39 cellular contexts compared by ENCODE assay signal in the genomic region with DNA sequence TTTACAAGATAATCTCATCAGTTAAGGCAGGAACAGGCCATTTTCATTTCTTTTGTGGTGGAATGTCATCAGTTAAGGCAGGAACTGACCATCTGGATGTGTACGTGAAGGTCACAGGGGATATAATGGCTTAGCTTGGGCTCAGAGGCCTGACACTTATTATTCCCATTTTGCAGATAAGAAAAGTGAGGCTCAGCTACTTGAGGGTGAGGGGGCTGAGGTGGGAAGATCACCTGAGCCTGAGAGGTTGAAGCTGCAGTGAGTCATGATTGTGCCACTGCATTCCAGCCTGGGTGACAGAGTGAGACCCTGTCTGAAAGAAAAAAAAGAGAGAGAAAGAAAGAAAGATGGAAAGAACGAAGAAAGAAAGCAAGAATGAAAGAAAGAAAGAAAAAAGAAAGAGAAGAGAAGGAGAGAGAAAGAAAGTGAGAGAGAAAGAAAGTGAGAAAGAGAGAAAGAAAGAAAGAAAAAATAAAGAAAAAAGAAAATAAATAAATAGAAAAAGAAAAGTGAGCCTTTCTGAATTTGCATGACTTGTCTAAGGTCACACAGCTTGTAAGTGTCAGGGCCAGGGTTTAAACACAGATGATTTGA.
"Had no signal": no experiment of that assay in that cellular context is flagged by ENCODE, and none has a peak within 500 bp of the region (broad histone marks: within the 10 kb centered on the region; RNA-seq: fewer than 3 reads in every experiment).

No MANE protein-coding gene starts in this region.

- H3K27me3 ChIP-seq: ascending aorta, breast epithelium, MG63, Peyer's patch had no signal

- H3K4me3 Mint-ChIP-seq: activated B cell treated with CpG ODN at 0.5 μM for 24 hours; activated CD8-positive, alpha-beta memory T cell treated with anti-CD3 and anti-CD28 coated beads, Interleukin-2, amount 10 ng/mL, durations not matched to agents 7 days and 5 days; activated naive CD4-positive, alpha-beta T cell treated with anti-CD3 and anti-CD28 coated beads, Interleukin-2, amount 50 U/mL, for 24 hours; activated naive CD8-positive, alpha-beta T cell treated with anti-CD3 and anti-CD28 coated beads, Interleukin-2, amount 10 ng/mL, durations not matched to agents 7 days and 5 days had no signal

- H3K9me3 ChIP-seq: ascending aorta, Peyer's patch had no signal

- H3K4me1 ChIP-seq: ascending aorta, breast epithelium, Peyer's patch had no signal

- H3K36me3 Mint-ChIP-seq: activated CD8-positive, alpha-beta memory T cell treated with anti-CD3 and anti-CD28 coated beads, Interleukin-2, amount 10 ng/mL, durations not matched to agents 7 days and 5 days; activated naive CD4-positive, alpha-beta T cell treated with anti-CD3 and anti-CD28 coated beads, Interleukin-2, amount 50 U/mL, for 24 hours had no signal

- DNase-seq: activated B cell treated with CpG ODN at 0.5 μM for 24 hours; activated CD4-positive, alpha-beta T cell treated with anti-CD3 and anti-CD28 coated beads for 48 hours; activated CD4-positive, alpha-beta T cell treated with anti-CD3 and anti-CD28 coated beads, Interleukin-2, amount 50 U/mL, for 4 hours; activated CD4-positive, CD25-positive, alpha-beta regulatory T cell treated with anti-CD3 and anti-CD28 coated beads, Interleukin-2, amount 50 U/mL, for 72 hours; activated CD8-positive, alpha-beta memory T cell treated with anti-CD3 and anti-CD28 coated beads for 24 hours; activated CD8-positive, alpha-beta memory T cell treated with anti-CD3 and anti-CD28 coated beads, Interleukin-2, amount 10 ng/mL, durations not matched to agents 7 days and 5 days; activated CD8-positive, alpha-beta memory T cell treated with anti-CD3 and anti-CD28 coated beads, Interleukin-2, amount 50 U/mL, for 48 hours; activated gamma-delta T cell; activated naive CD4-positive, alpha-beta T cell treated with Interleukin-2 at 50 U/mL for 16 hours; activated naive CD8-positive, alpha-beta T cell treated with anti-CD3 and anti-CD28 coated beads, Interleukin-2, amount 10 ng/mL, durations not matched to agents 7 days and 5 days; amygdala; cerebellar nuclear complex; Kasumi-1; KG1; MG63; MV-4-11; NCI-H1092; NCI-H1436 treated with DMSO at 0.1 percent for 48 hours; NCI-H1694 treated with DMSO at 0.1 percent for 48 hours; NCI-H2029; NCI-H2171; NCI-H510A; NCI-H526; NCI-H748 treated with DMSO at 0.1 percent for 48 hours; NK-92 treated with Interleukin-12 subunit alpha and Interleukin-12 subunit beta, amount 100 ng/mL, for 24 hours; PC-3; Peyer's patch; RPMI8226; SIG-M5; SW 1271; T-helper 1 cell; T-helper 2 cell; T-helper 9 cell had no signal

- ATAC-seq: activated CD8-positive, alpha-beta memory T cell treated with anti-CD3 and anti-CD28 coated beads, Interleukin-2, amount 10 ng/mL, durations not matched to agents 7 days and 5 days; PC-3; SK-N-SH treated with all-trans-retinoic acid at 6 μM for 48 hours had no signal

- H3K27ac Mint-ChIP-seq: activated B cell treated with CpG ODN at 0.5 μM for 24 hours; activated CD8-positive, alpha-beta memory T cell treated with anti-CD3 and anti-CD28 coated beads, Interleukin-2, amount 10 ng/mL, durations not matched to agents 7 days and 5 days; activated naive CD4-positive, alpha-beta T cell treated with anti-CD3 and anti-CD28 coated beads, Interleukin-2, amount 50 U/mL, for 24 hours; activated naive CD8-positive, alpha-beta T cell treated with anti-CD3 and anti-CD28 coated beads, Interleukin-2, amount 10 ng/mL, durations not matched to agents 7 days and 5 days; activated T-helper 2 cell treated with anti-CD3 and anti-CD28 coated beads, Interferon-gamma antibody, Interleukin-2, Interleukin-4, amounts not matched to agents 10 μg/mL and 5 μg/mL and 100 μg/mL, durations not matched to agents 14 hours and 24 hours and 36 hours had no signal

- H3K36me3 ChIP-seq: ascending aorta, breast epithelium, MG63, Peyer's patch had no signal

- H3K4me1 Mint-ChIP-seq: activated B cell treated with CpG ODN at 0.5 μM for 24 hours; activated CD8-positive, alpha-beta memory T cell treated with anti-CD3 and anti-CD28 coated beads, Interleukin-2, amount 10 ng/mL, durations not matched to agents 7 days and 5 days; activated naive CD4-positive, alpha-beta T cell treated with anti-CD3 and anti-CD28 coated beads, Interleukin-2, amount 50 U/mL, for 24 hours; activated naive CD8-positive, alpha-beta T cell treated with anti-CD3 and anti-CD28 coated beads, Interleukin-2, amount 10 ng/mL, durations not matched to agents 7 days and 5 days had no signal

- H3K4me3 ChIP-seq: ascending aorta, breast epithelium, MG63, Peyer's patch had no signal

- H3K27ac ChIP-seq: ascending aorta, breast epithelium, Peyer's patch, VCaP had no signal
